In the genomic region with DNA sequence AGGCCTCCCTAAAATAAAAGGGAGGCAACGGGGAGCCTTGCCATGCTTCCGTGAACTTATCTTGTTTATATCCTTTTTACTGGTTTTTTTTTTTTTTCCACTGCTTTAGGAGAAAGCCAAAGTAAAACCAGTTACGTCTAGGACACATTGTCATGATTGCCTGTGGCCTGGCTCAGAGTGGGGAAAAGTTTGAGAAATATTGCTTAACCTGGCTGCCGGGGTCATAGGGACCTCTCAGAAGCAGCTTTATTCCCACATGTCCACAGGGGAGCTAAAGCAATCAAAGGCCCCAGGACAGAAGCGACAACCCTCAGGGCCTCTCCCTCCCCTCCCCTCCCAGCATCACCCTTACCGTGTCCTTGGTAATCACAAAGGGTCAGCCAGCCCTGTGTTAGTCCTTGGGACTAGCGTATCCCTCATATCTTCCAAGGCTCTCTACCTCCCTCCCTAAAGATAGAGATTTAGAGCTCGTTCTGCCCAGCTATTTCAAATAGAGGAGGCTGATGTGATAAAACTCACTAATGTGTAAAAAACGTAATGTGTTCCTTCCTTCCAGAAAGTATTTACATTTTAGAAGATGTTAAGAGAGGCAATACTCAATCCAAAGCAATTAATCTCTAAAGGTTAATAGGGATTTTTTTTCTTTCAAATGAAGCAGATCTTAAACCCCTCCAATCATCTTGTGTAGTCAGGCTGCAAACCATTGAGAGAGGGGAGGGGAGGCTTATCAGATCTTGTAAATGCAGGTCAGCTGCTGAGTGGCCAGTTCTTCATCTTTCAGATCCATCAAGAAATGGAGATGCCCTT, we compare ENCODE assay signal across 1 cellular context.
TF ChIP-seq lines count a peak whose summit lies in the region.

No MANE protein-coding gene starts in this region.

TF ChIP-seq in SK-N-SH, 30 proteins besides CTCF, POLR2A, EP300 and RAD21 (continued from another document):
- TF ChIP-seq, protein P1, sequence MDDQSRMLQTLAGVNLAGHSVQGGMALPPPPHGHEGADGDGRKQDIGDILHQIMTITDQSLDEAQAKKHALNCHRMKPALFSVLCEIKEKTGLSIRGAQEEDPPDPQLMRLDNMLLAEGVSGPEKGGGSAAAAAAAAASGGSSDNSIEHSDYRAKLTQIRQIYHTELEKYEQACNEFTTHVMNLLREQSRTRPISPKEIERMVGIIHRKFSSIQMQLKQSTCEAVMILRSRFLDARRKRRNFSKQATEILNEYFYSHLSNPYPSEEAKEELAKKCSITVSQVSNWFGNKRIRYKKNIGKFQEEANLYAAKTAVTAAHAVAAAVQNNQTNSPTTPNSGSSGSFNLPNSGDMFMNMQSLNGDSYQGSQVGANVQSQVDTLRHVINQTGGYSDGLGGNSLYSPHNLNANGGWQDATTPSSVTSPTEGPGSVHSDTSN (IDR thresholded peaks at IDR 0.05), result no peak
- TF ChIP-seq TEAD4 (IDR thresholded peaks at IDR 0.05; ENCODE audit: borderline replicate concordance, insufficient read depth) (no peak), TCF12 (IDR thresholded peaks at IDR 0.05) (no peak)
